ENCODE assay signal across 8 cellular contexts in genomic region chr6:139291813-139292619, GRCh38. TPM values are rescaled to one million over a fixed set of nuclear protein-coding genes. Genes with fewer than 3 reads are reported as not detected.
A peak's percentile ranks its signal among the peaks of the same experiment; 100 is the strongest.
DNase-seq lines count a peak whose midpoint lies in the region; ATAC-seq and TF ChIP-seq lines count a peak whose summit lies in the region.

Gene TXLNB, minus strand, starts transcription at chr6:139291998. Its CDS starts 3,099 bp downstream, at chr6:139288899.

- no peaks in the 10 kb centered on the region for H3K36me3 Mint-ChIP-seq in activated naive CD4-positive, alpha-beta T cell treated with anti-CD3 and anti-CD28 coated beads for 36 hours (ENCODE audit: low read depth)

- ATAC-seq in GM19043 (IDR thresholded peaks at IDR 0.05; ENCODE audit: low read depth, unreplicated experiment): peak; percentile 63
- peak; percentile 67 for ATAC-seq in HG03159 (IDR thresholded peaks at IDR 0.05; ENCODE audit: unreplicated experiment)
- peak; percentile 95 for ATAC-seq in sciatic nerve

- no peak for TF ChIP-seq CTCF in AG09319 (IDR thresholded peaks at IDR 0.05; ENCODE audit: low read depth, low read length)

- H3K4me1 Mint-ChIP-seq in activated naive CD4-positive, alpha-beta T cell treated with anti-CD3 and anti-CD28 coated beads for 36 hours (ENCODE audit: low read depth): peaks cover 67% of the 10 kb centered on the region

- CTCF ChIA-PET in activated naive CD4-positive, alpha-beta T cell treated with anti-CD3 and anti-CD28 coated beads for 36 hours (lab: Charles Lee): interaction anchor here (0.7 to 2.4 kb wide), 16 partner anchors 16 to 166 kb away, joined by 3 to 7 read pairs (median 3); no protein-coding TSS in a partner anchor

- no peaks in the 10 kb centered on the region for H3K9me3 Mint-ChIP-seq in activated naive CD4-positive, alpha-beta T cell treated with anti-CD3 and anti-CD28 coated beads for 36 hours

- DNase-seq in AG09319 (ENCODE audit: extremely low read depth, low read depth) (peak; percentile 79), SIG-M5 treated with dmso at 0.1 percent for 504 hours (lab: John Stamatoyannopoulos, UW; ENCODE audit: unreplicated experiment) (peak; percentile 79), cardiac septum (ENCODE audit: low spot score) (peak; percentile 84), sciatic nerve (ENCODE audit: low spot score) (peak; percentile 80), HPDE6-E6E7 (ENCODE audit: extremely low spot score) (no peak)
- DNase-seq in activated naive CD4-positive, alpha-beta T cell treated with anti-CD3 and anti-CD28 coated beads for 36 hours: peak; percentile 91

- peak within 1 kb of the TSS; percentile 79 for H3K4me3 Mint-ChIP-seq in activated naive CD4-positive, alpha-beta T cell treated with anti-CD3 and anti-CD28 coated beads for 36 hours

- H3K27ac Mint-ChIP-seq in activated naive CD4-positive, alpha-beta T cell treated with anti-CD3 and anti-CD28 coated beads for 36 hours: peak within 1 kb of the TSS; percentile 95

- H3K27me3 Mint-ChIP-seq in activated naive CD4-positive, alpha-beta T cell treated with anti-CD3 and anti-CD28 coated beads for 36 hours (ENCODE audit: low read depth): no peaks in the 10 kb centered on the region

- intact Hi-C loops in activated naive CD4-positive, alpha-beta T cell treated with anti-CD3 and anti-CD28 coated beads for 36 hours (cut with micrococcal nuclease): loop anchor here (1.0 to 2.0 kb wide), 19 partner anchors 16 to 699 kb away; partner anchors contain the start of genes ABRACL, CCDC28A, CITED2 and REPS1
- intact Hi-C loops in cardiac septum (cut with DNase I) (loop anchor here (5.0 kb wide), 2 partner anchors 40 to 45 kb away; no protein-coding TSS in a partner anchor), sciatic nerve (cut with DNase I) (no loop called here)

RNA-seq across cellular contexts. Expression of gene TXLNB, which starts in this region (rescaled TPM):
- total RNA-seq in activated naive CD4-positive, alpha-beta T cell treated with anti-CD3 and anti-CD28 coated beads for 36 hours: under 1 TPM; 0.10 to 0.14 TPM
- total RNA-seq in cardiac septum: 135 TPM
- 1.7 TPM for total RNA-seq in sciatic nerve

Comparison
In these comparisons a context has a peak if more than half of its experiments do, and no peak if none do; other contexts are left out.
1. RNA of gene TXLNB (total RNA-seq): 135 TPM in cardiac septum (single experiment); 1.7 TPM in sciatic nerve (single experiment) and 0.10 to 0.14 TPM in activated naive CD4-positive, alpha-beta T cell treated with anti-CD3 and anti-CD28 coated beads for 36 hours; every median in the first group is over 10 times any median in the second.
2. Peak in DNase-seq in activated naive CD4-positive, alpha-beta T cell treated with anti-CD3 and anti-CD28 coated beads for 36 hours; RNA of the gene not detected or under 1 TPM.
3. Peak in every context shown above with its lines, with median percentiles within 50 percentile points of each other: ATAC-seq.